15 cellular contexts compared by ENCODE assay signal in genomic region chr1:4701276-4701675, GRCh38. TPM values are rescaled to one million over a fixed set of nuclear protein-coding genes. Genes with fewer than 3 reads are reported as not detected.
A peak's percentile ranks its signal among the peaks of the same experiment; 100 is the strongest.
DNase-seq lines count a peak whose midpoint lies in the region; ATAC-seq and TF ChIP-seq lines count a peak whose summit lies in the region.
"Had no signal": no experiment of that assay in that cellular context is flagged by ENCODE, and none has a peak within 500 bp of the region (broad histone marks: within the 10 kb centered on the region; RNA-seq: fewer than 3 reads in every experiment).

No MANE protein-coding gene starts in this region.

- H3K36me3 ChIP-seq in heart right ventricle (no peaks in the 10 kb centered on the region), HAP-1 (replicated peaks) (no peaks in the 10 kb centered on the region)

- no peak overlapping the region for H3K4me3 Mint-ChIP-seq in activated naive CD8-positive, alpha-beta T cell treated with anti-CD3 and anti-CD28 coated beads, Interleukin-2, amount 50 U/mL, for 24 hours
- H3K4me3 Mint-ChIP-seq: CD14-positive monocyte; CD8-positive, alpha-beta T cell had no signal

- H3K9me3 Mint-ChIP-seq in activated naive CD8-positive, alpha-beta T cell treated with anti-CD3 and anti-CD28 coated beads, Interleukin-2, amount 50 U/mL, for 24 hours: no peaks in the 10 kb centered on the region
- H3K9me3 Mint-ChIP-seq: CD8-positive, alpha-beta T cell had no signal

- DNase-seq in left ventricle myocardium superior (peak; percentile 3), heart right ventricle (no peak), AML-193 (lab: John Stamatoyannopoulos, UW) (no peak), HAP-1 (ENCODE audit: low spot score in 2 of 2) (no peak)
- DNase-seq in activated naive CD8-positive, alpha-beta T cell treated with anti-CD3 and anti-CD28 coated beads, Interleukin-2, amount 50 U/mL, for 24 hours: no peak
- DNase-seq: CD8-positive, alpha-beta T cell; DMS153; GF-D8; HCEC 1CT had no signal

- 82% methylated on average over 9 of the region's 9 CpGs for WGBS in heart right ventricle, 2 donors

- no peaks in the 10 kb centered on the region for H3K36me3 Mint-ChIP-seq in activated naive CD8-positive, alpha-beta T cell treated with anti-CD3 and anti-CD28 coated beads, Interleukin-2, amount 50 U/mL, for 24 hours (ENCODE audit: low read depth)
- H3K36me3 Mint-ChIP-seq: CD14-positive monocyte; CD8-positive, alpha-beta T cell had no signal

- in situ Hi-C loops in HAP-1 (cut with MboI; ENCODE audit: low sequenced_read_pairs): no loop called here

- no peaks in the 10 kb centered on the region for H3K4me1 Mint-ChIP-seq in activated naive CD8-positive, alpha-beta T cell treated with anti-CD3 and anti-CD28 coated beads, Interleukin-2, amount 50 U/mL, for 24 hours
- H3K4me1 Mint-ChIP-seq: CD14-positive monocyte had no signal

- TF ChIP-seq CTCF in heart right ventricle (IDR thresholded peaks at IDR 0.05): no peak

- ATAC-seq in left ventricle myocardium superior (no peak), heart right ventricle (no peak)
- ATAC-seq in activated naive CD8-positive, alpha-beta T cell treated with anti-CD3 and anti-CD28 coated beads, Interleukin-2, amount 50 U/mL, for 24 hours: no peak
- ATAC-seq: CD8-positive, alpha-beta T cell had no signal

- H3K27me3 ChIP-seq in heart right ventricle (peaks cover 0 to 42% (median 10%) of the 10 kb centered on the region in 7 donors), layer of hippocampus (ENCODE audit: control insufficient read depth, insufficient read depth, low read length) (no peaks in the 10 kb centered on the region), HAP-1 (ENCODE audit: low read depth) (no peaks in the 10 kb centered on the region)

- H3K9me3 ChIP-seq in heart right ventricle (no peaks in the 10 kb centered on the region), HAP-1 (no peaks in the 10 kb centered on the region)
- H3K9me3 ChIP-seq: A549 had no signal

- H3K4me3 ChIP-seq in heart right ventricle (no peak overlapping the region), HAP-1 (no peak overlapping the region)
- H3K4me3 ChIP-seq: A549 had no signal

- no peak overlapping the region for H3K27ac ChIP-seq in heart right ventricle
- peak overlapping the region; percentile 67 for H3K27ac ChIP-seq in angular gyrus (ENCODE audit: low read depth, low read length)
- H3K27ac ChIP-seq in layer of hippocampus (ENCODE audit: low read depth, low read length): peak overlapping the region; percentile 77
- H3K27ac ChIP-seq: A549, HL-60 had no signal

- intact Hi-C loops in left ventricle myocardium superior (cut with micrococcal nuclease): no loop called here
- intact Hi-C loops in heart right ventricle (cut with DNase I): no loop called here

- H3K27me3 Mint-ChIP-seq in activated naive CD8-positive, alpha-beta T cell treated with anti-CD3 and anti-CD28 coated beads, Interleukin-2, amount 50 U/mL, for 24 hours: no peaks in the 10 kb centered on the region

- H3K4me1 ChIP-seq in heart right ventricle: no peaks in the 10 kb centered on the region
- no peaks in the 10 kb centered on the region for H3K4me1 ChIP-seq in HAP-1
- H3K4me1 ChIP-seq: A549 had no signal

- H3K27ac Mint-ChIP-seq in activated naive CD8-positive, alpha-beta T cell treated with anti-CD3 and anti-CD28 coated beads, Interleukin-2, amount 50 U/mL, for 24 hours: no peak overlapping the region
- H3K27ac Mint-ChIP-seq: CD8-positive, alpha-beta T cell had no signal

RNA-seq across cellular contexts. Expression of gene AJAP1, which starts 46.9 kb away (rescaled TPM):
- total RNA-seq in left ventricle myocardium superior (0.05 TPM), heart right ventricle (under 1 TPM in 8 of 10 donors, not detected in 2; 0.02 to 0.94 (median 0.11) TPM)
- polyA plus RNA-seq in heart right ventricle: under 1 TPM in 1 of 2 donors, not detected in 1; 0.06 TPM
- polyA plus RNA-seq: A549, AG04450, CD14-positive monocyte had no signal

Comparison
In these comparisons a context has a peak if more than half of its experiments do, and no peak if none do; other contexts are left out.
1. H3K27ac ChIP-seq: peak in angular gyrus (single experiment) and layer of hippocampus (single experiment); none in heart right ventricle (0 of 10).